1 cellular context compared by ENCODE assay signal in the genomic region with DNA sequence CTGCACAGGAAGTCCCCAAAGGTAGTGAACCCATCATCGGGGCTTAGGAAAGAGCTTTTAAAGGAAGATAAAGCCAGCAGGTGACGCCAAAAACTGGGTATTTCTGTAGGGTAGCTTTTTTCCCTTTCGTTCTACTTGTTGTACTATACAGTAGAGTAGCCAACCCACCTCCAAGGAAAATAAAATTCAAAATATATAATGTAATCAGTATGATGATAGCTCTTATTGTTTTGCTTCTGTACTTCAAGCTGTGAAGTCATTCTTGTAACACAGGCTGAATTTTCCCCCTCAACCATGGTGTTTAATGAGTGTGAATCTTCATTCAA.
TF ChIP-seq lines count a peak whose summit lies in the region.

No MANE protein-coding gene starts in this region.

TF ChIP-seq in GM12878, 131 proteins besides CTCF, POLR2A, EP300 and RAD21 (continued from another document):
- TF ChIP-seq RB1 (IDR thresholded peaks at IDR 0.05; ENCODE audit: borderline replicate concordance), result no peak
